ENCODE assay signal across 14 cellular contexts in the genomic region with DNA sequence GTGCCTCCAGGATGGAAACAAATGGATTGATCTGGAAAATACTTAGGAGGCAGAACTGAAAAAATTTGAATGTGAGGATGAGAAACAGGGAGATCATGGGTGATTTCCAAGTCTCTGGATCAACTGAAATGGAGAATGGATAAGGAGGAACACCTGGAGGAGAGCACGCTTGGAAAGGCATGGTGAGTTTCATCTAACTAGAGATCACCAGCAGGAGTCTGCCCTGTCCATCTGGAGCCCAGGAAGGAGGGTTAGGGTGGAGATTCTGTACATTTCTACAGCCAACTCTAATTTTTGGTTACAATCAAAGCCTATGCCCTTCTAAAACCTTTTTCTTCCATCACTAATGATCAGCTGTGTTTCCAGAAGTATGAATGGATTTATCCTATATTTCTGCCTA.
"Had no signal": no experiment of that assay in that cellular context is flagged by ENCODE, and none has a peak within 500 bp of the region (broad histone marks: within the 10 kb centered on the region; RNA-seq: fewer than 3 reads in every experiment).

No MANE protein-coding gene starts in this region.

- H3K4me1 Mint-ChIP-seq: neural progenitor cell had no signal

- H3K27ac Mint-ChIP-seq: mesothelial cell of epicardium, neural progenitor cell, type B pancreatic cell had no signal

- ATAC-seq: left cardiac atrium, lower lobe of right lung had no signal

- H3K36me3 Mint-ChIP-seq: neural progenitor cell, type B pancreatic cell had no signal

- H3K4me3 Mint-ChIP-seq: activated CD4-positive, alpha-beta T cell treated with anti-CD3 and anti-CD28 coated beads, Interleukin-2, amount 10 ng/mL, durations not matched to agents 7 days and 5 days; mesothelial cell of epicardium; neural progenitor cell had no signal

- H3K27ac ChIP-seq: esophagus squamous epithelium, lower lobe of right lung, neural progenitor cell, ovary, VCaP had no signal

- H3K36me3 ChIP-seq: esophagus squamous epithelium, lower lobe of right lung, neural progenitor cell, ovary had no signal

- H3K27me3 Mint-ChIP-seq: activated CD4-positive, alpha-beta T cell treated with anti-CD3 and anti-CD28 coated beads, Interleukin-2, amount 10 ng/mL, durations not matched to agents 7 days and 5 days had no signal

- H3K4me1 ChIP-seq: esophagus squamous epithelium, lower lobe of right lung, neural progenitor cell had no signal

- DNase-seq: activated CD4-positive, alpha-beta T cell treated with anti-CD3 and anti-CD28 coated beads, Interleukin-2, amount 10 ng/mL, durations not matched to agents 7 days and 5 days; activated T-cell treated with anti-CD3 and anti-CD28 coated beads, Interleukin-2, amount 50 U/mL, for 1 hour; central memory CD4-positive, alpha-beta T cell; esophagus squamous epithelium; foreskin fibroblast; left cardiac atrium; lower lobe of right lung; ovary; stimulated activated CD4-positive, alpha-beta T cell treated with anti-CD3 and anti-CD28 coated beads, Interleukin-2, amount 100 ng/mL, for 48 hours; stimulated activated naive CD4-positive, alpha-beta T cell treated with Interleukin-2 at 50 U/mL for 16 hours had no signal

- H3K4me3 ChIP-seq: esophagus squamous epithelium, lower lobe of right lung, neural progenitor cell, ovary had no signal

- H3K9me3 ChIP-seq: lower lobe of right lung, ovary had no signal

- H3K27me3 ChIP-seq: esophagus squamous epithelium, neural progenitor cell, ovary had no signal
